Comparison of ENCODE assay signal across 23 cellular contexts in genomic region chr2:212949786-212950185, GRCh38.
"Had no signal": no experiment of that assay in that cellular context is flagged by ENCODE, and none has a peak within 500 bp of the region (broad histone marks: within the 10 kb centered on the region; RNA-seq: fewer than 3 reads in every experiment).

No MANE protein-coding gene starts in this region.

- ATAC-seq: heart right ventricle; left lobe of liver; mucosa of descending colon; natural killer cell treated with Interleukin-12 subunit alpha and Interleukin-12 subunit beta and Interleukin-15 and Interleukin-18, amount 100 ng/mL, for 72 hours; sciatic nerve; stimulated activated effector memory CD8-positive, alpha-beta T cell treated with anti-CD3 and anti-CD28 coated beads, Interleukin-12 subunit alpha, Interleukin-12 subunit beta, amount 100 ng/mL, for 72 hours had no signal

- H3K9me3 ChIP-seq: heart right ventricle, mucosa of descending colon, neutrophil, stomach, testis, tibial artery had no signal

- H3K27me3 ChIP-seq: dorsolateral prefrontal cortex, heart right ventricle, neutrophil, stomach, testis, tibial artery had no signal

- DNase-seq: dorsolateral prefrontal cortex; effector CD4-positive, alpha-beta T cell; foreskin melanocyte; glutamatergic neuron; heart right ventricle; hippocampal formation; islet precursor cell; mucosa of descending colon; naive B cell; stimulated activated CD4-positive, alpha-beta T cell treated with anti-CD3 and anti-CD28 coated beads, Interleukin-2, amount 100 ng/mL, for 24 hours; stimulated activated CD4-positive, alpha-beta T cell treated with anti-CD3 and anti-CD28 coated beads, Interleukin-4, amount 100 ng/mL, for 24 hours; stimulated activated naive CD4-positive, alpha-beta T cell treated with Interleukin-2 at 50 U/mL for 16 hours; stomach; substantia nigra; testis; tibial artery had no signal

- H3K9ac ChIP-seq: parathyroid adenoma had no signal

- H3K79me2 ChIP-seq: parathyroid adenoma had no signal

- H3K4me3 ChIP-seq: dorsolateral prefrontal cortex, heart right ventricle, lung, mucosa of descending colon, stomach, testis, tibial artery had no signal

- H3K27ac ChIP-seq: dorsolateral prefrontal cortex, heart right ventricle, neutrophil, parathyroid adenoma, stomach, testis had no signal

- H3K36me3 ChIP-seq: heart right ventricle, neutrophil, stomach, tibial artery had no signal

- H3K4me1 ChIP-seq: heart right ventricle, stomach, testis had no signal

- H2AFZ ChIP-seq: parathyroid adenoma had no signal
